14 cellular contexts compared by ENCODE assay signal in genomic region chr3:129587061-129587460, GRCh38. TPM values are rescaled to one million over a fixed set of nuclear protein-coding genes. Genes with fewer than 3 reads are reported as not detected.
DNase-seq lines count a peak whose midpoint lies in the region; ATAC-seq and TF ChIP-seq lines count a peak whose summit lies in the region.
"Had no signal": no experiment of that assay in that cellular context is flagged by ENCODE, and none has a peak within 500 bp of the region (broad histone marks: within the 10 kb centered on the region; RNA-seq: fewer than 3 reads in every experiment).

No MANE protein-coding gene starts in this region.

- DNase-seq in adrenal gland (peak in 2 of 7 donors; percentile 42 to 56), left cardiac atrium (peak; percentile 72), gastrocnemius medialis (no peak), foreskin melanocyte (no peak), dedifferentiated amniotic fluid mesenchymal stem cell (ENCODE audit: extremely low spot score) (no peak)
- DNase-seq in activated CD4-positive, alpha-beta T cell treated with anti-CD3 and anti-CD28 coated beads, Interleukin-2, amount 50 U/mL, for 4 hours = no peak
- DNase-seq: activated B cell treated with CpG ODN at 0.5 μM for 24 hours; activated naive CD4-positive, alpha-beta T cell treated with Interleukin-2 at 50 U/mL for 16 hours; AML-193 had no signal

- H3K27ac ChIP-seq in BLaER1 (peak overlapping the region; percentile 64), adrenal gland (peak overlapping the region in 4 of 5 donors; percentile 12 to 95 (median 40)), gastrocnemius medialis (peak overlapping the region in 3 of 4 donors; percentile 11 to 65 (median 22))
- H3K27ac ChIP-seq: cardiac muscle cell had no signal

- in situ Hi-C loops in gastrocnemius medialis (cut with MboI; ENCODE audit: low sequenced_read_pairs in 4 of 4) = no loop called here

- no peak overlapping the region for H3K9ac ChIP-seq in BLaER1

- TF ChIP-seq POLR2A in adrenal gland (IDR thresholded peaks at IDR 0.05) (no peak), gastrocnemius medialis (IDR thresholded peaks at IDR 0.05) (no peak)

- H3K4me1 ChIP-seq in BLaER1 = peaks cover 77% of the 10 kb centered on the region
- H3K4me1 ChIP-seq in adrenal gland (replicated peaks in 1 of 2) = peaks cover 15 to 28% of the 10 kb centered on the region in 2 donors
- peaks cover 13 to 22% of the 10 kb centered on the region in 2 donors for H3K4me1 ChIP-seq in gastrocnemius medialis

- ATAC-seq in left cardiac atrium = no peak
- ATAC-seq in gastrocnemius medialis = no peak
- no peak for ATAC-seq in GM21723 (IDR thresholded peaks at IDR 0.05; ENCODE audit: unreplicated experiment)

- intact Hi-C loops in adrenal gland (cut with DNase I) (no loop called here), left cardiac atrium (cut with DNase I) (no loop called here), gastrocnemius medialis (cut with DNase I; ENCODE audit: low total_unique reads) (no loop called here)

- no peaks in the 10 kb centered on the region; the same call in 1 of the 2 replicates for H4K20me1 ChIP-seq in BLaER1

- H3K27me3 ChIP-seq in BLaER1 (no peaks in the 10 kb centered on the region), adrenal gland (no peaks in the 10 kb centered on the region), gastrocnemius medialis (no peaks in the 10 kb centered on the region)
- H3K27me3 ChIP-seq: cardiac muscle cell had no signal

- H3K4me2 ChIP-seq in BLaER1 = no peak overlapping the region; the same call in 1 of the 2 replicates

- no peaks in the 10 kb centered on the region for H3K9me3 ChIP-seq in BLaER1
- H3K9me3 ChIP-seq in adrenal gland (replicated peaks in 1 of 3) = no peaks in the 10 kb centered on the region
- no peaks in the 10 kb centered on the region for H3K9me3 ChIP-seq in gastrocnemius medialis

- H3K4me3 ChIP-seq in BLaER1 (no peak overlapping the region), adrenal gland (no peak overlapping the region), gastrocnemius medialis (no peak overlapping the region)
- H3K4me3 ChIP-seq: cardiac muscle cell had no signal

- H3K36me3 ChIP-seq in BLaER1 (peaks cover 65% of the 10 kb centered on the region), adrenal gland (replicated peaks in 1 of 2) (peaks cover 0 to 44% of the 10 kb centered on the region in 2 donors), gastrocnemius medialis (no peaks in the 10 kb centered on the region)
- H3K36me3 ChIP-seq: cardiac muscle cell had no signal

- TF ChIP-seq CTCF in adrenal gland (IDR thresholded peaks at IDR 0.05) (no peak), gastrocnemius medialis (IDR thresholded peaks at IDR 0.05 in 4 of 5, conservative IDR thresholded peaks at IDR 0.05 in 1 of 5) (no peak)

- 61 to 73% (median 66%) methylated on average over 8 to 9 of the region's 9 CpGs for WGBS in adrenal gland, 4 donors

RNA-seq across cellular contexts. Expression of gene PLXND1, which starts 19.4 kb away (rescaled TPM):
- total RNA-seq in adrenal gland = 100 to 1,000 TPM; 101 to 191 (median 149) TPM
- polyA plus RNA-seq in adrenal gland = 100 to 1,000 TPM in 2 of 3 donors, 10 to 100 TPM in 1; 41.2 to 370 (median 130) TPM
- total RNA-seq in left cardiac atrium = 100 to 1,000 TPM; 106 to 112 TPM
- total RNA-seq in gastrocnemius medialis = 10 to 100 TPM; 15.7 to 70.9 (median 19.9) TPM

RNA-seq across cellular contexts. Expression of gene H1-8, which starts 44.1 kb away (rescaled TPM):
- not detected for total RNA-seq in adrenal gland
- not detected for polyA plus RNA-seq in adrenal gland
- not detected for total RNA-seq in left cardiac atrium
- total RNA-seq in gastrocnemius medialis = not detected
- total RNA-seq: activated B cell treated with CpG ODN at 0.5 μM for 24 hours, cardiac muscle cell, lung microvascular endothelial cell, subcutaneous adipose tissue had no signal
- polyA plus RNA-seq: cardiac muscle cell had no signal

RNA-seq across cellular contexts. Expression of gene RHO, which starts 58.6 kb away (rescaled TPM):
- total RNA-seq in adrenal gland (not detected), left cardiac atrium (not detected), gastrocnemius medialis (not detected)
- not detected for polyA plus RNA-seq in adrenal gland
- total RNA-seq: activated B cell treated with CpG ODN at 0.5 μM for 24 hours, cardiac muscle cell, lung microvascular endothelial cell, subcutaneous adipose tissue had no signal
- polyA plus RNA-seq: cardiac muscle cell had no signal
